ENCODE assay signal across 11 cellular contexts in genomic region chr4:11518754-11519153, GRCh38.
"Had no signal": no experiment of that assay in that cellular context is flagged by ENCODE, and none has a peak within 500 bp of the region (broad histone marks: within the 10 kb centered on the region; RNA-seq: fewer than 3 reads in every experiment).

No MANE protein-coding gene starts in this region.

- FAIRE-seq: H1, H54 had no signal

- ATAC-seq: GM23338, HCT116 had no signal

- H3K9me3 ChIP-seq: HAP-1 had no signal

- H3K36me3 ChIP-seq: HAP-1 had no signal

- H3K4me1 ChIP-seq: HAP-1 had no signal

- H3K27ac ChIP-seq: GM23248 had no signal

- H3K4me2 ChIP-seq: GM23338 had no signal

- H3K9ac ChIP-seq: GM23248 had no signal

- DNase-seq: GM23248, GOT3, H7, H9, HCEC 1CT, HFFc6 had no signal

- H2AFZ ChIP-seq: GM23248, GM23338 had no signal

- H3K4me3 ChIP-seq: GM23248, GM23338, HAP-1 had no signal
